7 cellular contexts compared by ENCODE assay signal in genomic region chr10:89207181-89207800, GRCh38. TPM values are rescaled to one million over a fixed set of nuclear protein-coding genes. Genes with fewer than 3 reads are reported as not detected.
DNase-seq lines count a peak whose midpoint lies in the region; ATAC-seq lines count a peak whose summit lies in the region.

Gene CH25H, minus strand, starts transcription at chr10:89207317. Its CDS starts 25 bp downstream, at chr10:89207292.

- peak; percentile 50 for ATAC-seq in GM18502 (IDR thresholded peaks at IDR 0.05; ENCODE audit: poor library complexity, unreplicated experiment)
- ATAC-seq in activated T-cell treated with anti-CD3 and anti-CD28 coated beads, Interleukin-2, amount 50 U/mL, for 72 hours (replicated peaks in 1 of 2): peak; percentile 67 to 68
- ATAC-seq in HG02852 (IDR thresholded peaks at IDR 0.05; ENCODE audit: unreplicated experiment): no peak

- H3K4me1 Mint-ChIP-seq in activated T-cell treated with anti-CD3 and anti-CD28 coated beads, Interleukin-2, amount 50 U/mL, for 72 hours (ENCODE audit: low read depth): peaks cover 17% of the 10 kb centered on the region

- H3K4me3 Mint-ChIP-seq in activated T-cell treated with anti-CD3 and anti-CD28 coated beads, Interleukin-2, amount 50 U/mL, for 72 hours: peak within 1 kb of the TSS; percentile 90

- peak within 1 kb of the TSS; percentile 46 for H3K9ac ChIP-seq in muscle layer of colon (ENCODE audit: low read length)

- peak within 1 kb of the TSS; percentile 13 for H3K27ac Mint-ChIP-seq in activated T-cell treated with anti-CD3 and anti-CD28 coated beads, Interleukin-2, amount 50 U/mL, for 72 hours

- DNase-seq in NCI-H2196 (lab: John Stamatoyannopoulos, UW; ENCODE audit: unreplicated experiment) (peak; percentile 1), fibroblast of peridontal ligament (ENCODE audit: extremely low read depth) (peak; percentile 81)
- peak; percentile 45 to 51 for DNase-seq in activated T-cell treated with anti-CD3 and anti-CD28 coated beads, Interleukin-2, amount 50 U/mL, for 72 hours
- DNase-seq in stimulated activated naive CD4-positive, alpha-beta T cell treated with Interleukin-2 at 50 U/mL for 16 hours (lab: John Stamatoyannopoulos, UW): peak; percentile 26

- peak within 1 kb of the TSS; percentile 60 to 91 for H3K4me3 ChIP-seq in muscle layer of colon (ENCODE audit: low read depth in 1 of 2, low read length in 2 of 2)

- H3K36me3 ChIP-seq in muscle layer of colon (ENCODE audit: insufficient read depth, low read length): no peaks in the 10 kb centered on the region

- peaks cover 14% of the 10 kb centered on the region for H3K4me1 ChIP-seq in muscle layer of colon (ENCODE audit: insufficient read depth, low read length)

- H3K27me3 Mint-ChIP-seq in activated T-cell treated with anti-CD3 and anti-CD28 coated beads, Interleukin-2, amount 50 U/mL, for 72 hours (ENCODE audit: low read depth): peaks cover 26% of the 10 kb centered on the region

- H3K9me3 ChIP-seq in muscle layer of colon (ENCODE audit: low read length): no peaks in the 10 kb centered on the region

- H3K36me3 Mint-ChIP-seq in activated T-cell treated with anti-CD3 and anti-CD28 coated beads, Interleukin-2, amount 50 U/mL, for 72 hours (ENCODE audit: insufficient read depth in 2 of 2): no peaks in the 10 kb centered on the region

- peak within 1 kb of the TSS; percentile 41 for H3K27ac ChIP-seq in muscle layer of colon (ENCODE audit: low read depth, low read length)

- H3K27me3 ChIP-seq in muscle layer of colon (ENCODE audit: control insufficient read depth in 1 of 2, insufficient read depth in 2 of 2, low read length in 2 of 2): peaks cover 19 to 20% of the 10 kb centered on the region in 2 donors

- no peaks in the 10 kb centered on the region for H3K9me3 Mint-ChIP-seq in activated T-cell treated with anti-CD3 and anti-CD28 coated beads, Interleukin-2, amount 50 U/mL, for 72 hours

RNA-seq across cellular contexts. Expression of gene CH25H, which starts in this region (rescaled TPM):
- under 1 TPM in 1 of 2 donors, not detected in 1; 0.56 TPM for total RNA-seq in activated T-cell treated with anti-CD3 and anti-CD28 coated beads, Interleukin-2, amount 50 U/mL, for 72 hours

Comparison
In these comparisons a context has a peak if more than half of its experiments do, and no peak if none do; other contexts are left out.
1. Peak in DNase-seq and ATAC-seq in activated T-cell treated with anti-CD3 and anti-CD28 coated beads, Interleukin-2, amount 50 U/mL, for 72 hours; RNA of the gene not detected or under 1 TPM.
2. DNase-seq: peak in every context shown above with its lines; median percentile 81 in fibroblast of peridontal ligament; 48 in activated T-cell treated with anti-CD3 and anti-CD28 coated beads, Interleukin-2, amount 50 U/mL, for 72 hours; 26 in stimulated activated naive CD4-positive, alpha-beta T cell treated with Interleukin-2 at 50 U/mL for 16 hours; 1 in NCI-H2196.